Comparison of ENCODE assay signal across 23 cellular contexts in genomic region chr18:78783564-78783960, GRCh38.
A peak's percentile ranks its signal among the peaks of the same experiment; 100 is the strongest.
DNase-seq lines count a peak whose midpoint lies in the region; ATAC-seq and TF ChIP-seq lines count a peak whose summit lies in the region.
"Had no signal": no experiment of that assay in that cellular context is flagged by ENCODE, and none has a peak within 500 bp of the region (broad histone marks: within the 10 kb centered on the region; RNA-seq: fewer than 3 reads in every experiment).

No MANE protein-coding gene starts in this region.

- no peak for TF ChIP-seq POLR2A in NB4 (IDR thresholded peaks at IDR 0.05; ENCODE audit: extremely low read depth, insufficient read length)

- no peak overlapping the region for H3K4me3 ChIP-seq in NB4 (ENCODE audit: low read depth, low read length)
- H3K4me3 ChIP-seq in heart right ventricle = no peak overlapping the region
- H3K4me3 ChIP-seq: A549; BLaER1 treated with 17β-estradiol and CSF1 and Interleukin-3, amounts not matched to agents 10 nM and 100 nM had no signal

- peaks cover 0 to 6% (median 2%) of the 10 kb centered on the region in 7 donors for H3K27me3 ChIP-seq in heart right ventricle
- H3K27me3 ChIP-seq: BE2C; BLaER1 treated with 17β-estradiol and CSF1 and Interleukin-3, amounts not matched to agents 10 nM and 100 nM had no signal

- peak; percentile 14 for DNase-seq in NB4 (ENCODE audit: low read depth)
- peak; percentile 81 for DNase-seq in mesenteric fat pad (ENCODE audit: low spot score)
- DNase-seq in posterior vena cava (ENCODE audit: low spot score) = peak; percentile 76
- no peak for DNase-seq in left cardiac atrium
- no peak for DNase-seq in heart right ventricle
- DNase-seq: 8988T; ACHN; AML-193; BE2C; Calu3; CD4-positive, alpha-beta T cell; CD8-positive, alpha-beta memory T cell; COR-L47; DMS53; DMS79 treated with DMSO at 0.1 percent for 48 hours; GF-D8; GOT3; H9 had no signal

- H3K36me3 ChIP-seq in heart right ventricle = no peaks in the 10 kb centered on the region
- H3K36me3 ChIP-seq: BE2C; BLaER1 treated with 17β-estradiol and CSF1 and Interleukin-3, amounts not matched to agents 10 nM and 100 nM had no signal

- WGBS in heart right ventricle, 2 donors = 72 to 73% methylated on average over 12 of the region's 12 CpGs

- ATAC-seq in HG02981 (IDR thresholded peaks at IDR 0.05; ENCODE audit: unreplicated experiment) = no peak
- ATAC-seq in GM21367 (IDR thresholded peaks at IDR 0.05; ENCODE audit: unreplicated experiment) = no peak
- ATAC-seq in left cardiac atrium = no peak
- no peak for ATAC-seq in heart right ventricle
- ATAC-seq: A549, HCT116 had no signal

- intact Hi-C loops in posterior vena cava (cut with DNase I) (no loop called here), left cardiac atrium (cut with DNase I) (no loop called here), heart right ventricle (cut with DNase I) (no loop called here)

- TF ChIP-seq CTCF in NB4 (IDR thresholded peaks at IDR 0.05; ENCODE audit: low read depth, low read length) (no peak), heart right ventricle (IDR thresholded peaks at IDR 0.05) (no peak)

- no peaks in the 10 kb centered on the region for H3K9me3 ChIP-seq in heart right ventricle
- H3K9me3 ChIP-seq: A549; BE2C; BLaER1 treated with 17β-estradiol and CSF1 and Interleukin-3, amounts not matched to agents 10 nM and 100 nM had no signal

- H3K27ac ChIP-seq in heart right ventricle = no peak overlapping the region
- H3K27ac ChIP-seq: A549; BLaER1 treated with 17β-estradiol and CSF1 and Interleukin-3, amounts not matched to agents 10 nM and 100 nM had no signal

- H3K4me1 ChIP-seq in heart right ventricle = no peaks in the 10 kb centered on the region
- H3K4me1 ChIP-seq: A549, BE2C had no signal

Comparison
In these comparisons a context has a peak if more than half of its experiments do, and no peak if none do; other contexts are left out.
1. DNase-seq: peak in NB4 (single experiment), mesenteric fat pad (single experiment) and posterior vena cava (single experiment); none in left cardiac atrium (single experiment) and heart right ventricle (0 of 2).